10 cellular contexts compared by ENCODE assay signal in genomic region chr5:92552206-92553160, GRCh38.
A peak's percentile ranks its signal among the peaks of the same experiment; 100 is the strongest.
DNase-seq lines count a peak whose midpoint lies in the region; ATAC-seq and TF ChIP-seq lines count a peak whose summit lies in the region.
"Had no signal": no experiment of that assay in that cellular context is flagged by ENCODE, and none has a peak within 500 bp of the region (broad histone marks: within the 10 kb centered on the region; RNA-seq: fewer than 3 reads in every experiment).

No MANE protein-coding gene starts in this region.

- H3K9me3 ChIP-seq in AG04450 (ENCODE audit: control insufficient read depth, insufficient read depth, low read length) (no peaks in the 10 kb centered on the region), SJSA1 (replicated peaks) (no peaks in the 10 kb centered on the region)
- no peaks in the 10 kb centered on the region for H3K9me3 ChIP-seq in effector memory CD4-positive, alpha-beta T cell (ENCODE audit: control insufficient read depth, low read length)
- H3K9me3 ChIP-seq: psoas muscle, upper lobe of left lung had no signal

- CTCF ChIA-PET in AG04450 (lab: Charles Lee), result no interaction called here

- H3K27me3 ChIP-seq in AG04450 (ENCODE audit: control insufficient read depth, insufficient read depth, low read length) (no peaks in the 10 kb centered on the region), SJSA1 (replicated peaks) (no peaks in the 10 kb centered on the region)
- H3K27me3 ChIP-seq in effector memory CD4-positive, alpha-beta T cell (replicated peaks; ENCODE audit: control insufficient read depth, insufficient read depth, low read length, poor library complexity, severe bottlenecking), result no peaks in the 10 kb centered on the region
- H3K27me3 ChIP-seq: upper lobe of left lung had no signal

- POLR2A ChIA-PET in AG04450 (lab: Yijun Ruan, JAX), result interaction anchor here (0.7 to 1.2 kb wide), 3 partner anchors 14 to 1125 kb away, joined by 3 to 5 read pairs (median 3); no protein-coding TSS in a partner anchor

- DNase-seq in AG04450 (ENCODE audit: low read depth, low spot score) (peak; percentile 92), HS-27A (ENCODE audit: low read depth) (peak; percentile 72), SJSA1 (ENCODE audit: low read depth in 1 of 2, low spot score in 2 of 2) (peak; percentile 51 to 80), glomerular endothelial cell (ENCODE audit: extremely low read depth, low read depth, low spot score) (peak; percentile 45), NCI-H82 (lab: John Stamatoyannopoulos, UW) (no peak), cardiac septum (ENCODE audit: low spot score) (no peak)
- DNase-seq in effector memory CD4-positive, alpha-beta T cell, result no peak
- DNase-seq: psoas muscle, upper lobe of left lung had no signal

- H3K27ac ChIP-seq in AG04450 (ENCODE audit: low read depth, low read length), result peak overlapping the region; percentile 89
- H3K27ac ChIP-seq in SJSA1, result peak overlapping the region; percentile 98
- H3K27ac ChIP-seq in effector memory CD4-positive, alpha-beta T cell (ENCODE audit: insufficient read depth, low read length, poor library complexity, severe bottlenecking), result no peak overlapping the region
- H3K27ac ChIP-seq: psoas muscle, upper lobe of left lung had no signal

- no peak overlapping the region; the same call in 1 of the 2 replicates for H3K4me3 ChIP-seq in AG04450 (ENCODE audit: low read depth, low read length)
- no peak overlapping the region for H3K4me3 ChIP-seq in SJSA1
- H3K4me3 ChIP-seq in effector memory CD4-positive, alpha-beta T cell (ENCODE audit: insufficient read depth, low read depth, low read length, poor library complexity, severe bottlenecking), result no peak overlapping the region
- H3K4me3 ChIP-seq: psoas muscle, upper lobe of left lung had no signal

- ATAC-seq in GM21515 (IDR thresholded peaks at IDR 0.05; ENCODE audit: unreplicated experiment), result no peak
- ATAC-seq: psoas muscle had no signal

- intact Hi-C loops in cardiac septum (cut with DNase I), result no loop called here

- TF ChIP-seq CTCF in AG04450 (IDR thresholded peaks at IDR 0.05; ENCODE audit: low read depth, low read length), result 0 out of 2 replicates have a peak, but pooled peaks have one; percentile 3

- peaks cover 28% of the 10 kb centered on the region for H3K4me1 ChIP-seq in SJSA1 (replicated peaks)
- no peaks in the 10 kb centered on the region for H3K4me1 ChIP-seq in effector memory CD4-positive, alpha-beta T cell (ENCODE audit: control insufficient read depth, insufficient read depth, low read length, poor library complexity, severe bottlenecking)
- H3K4me1 ChIP-seq: upper lobe of left lung had no signal

- H3K36me3 ChIP-seq in SJSA1, result no peaks in the 10 kb centered on the region
- H3K36me3 ChIP-seq in effector memory CD4-positive, alpha-beta T cell (ENCODE audit: control insufficient read depth, insufficient read depth, low read length), result no peaks in the 10 kb centered on the region
- H3K36me3 ChIP-seq: upper lobe of left lung had no signal

Comparison
In these comparisons a context has a peak if more than half of its experiments do, and no peak if none do; other contexts are left out.
1. DNase-seq: peak in AG04450 (single experiment), HS-27A (single experiment), SJSA1 (2 of 2) and glomerular endothelial cell (single experiment); none in effector memory CD4-positive, alpha-beta T cell (0 of 3), NCI-H82 (single experiment) and cardiac septum (single experiment).